In genomic region chr3:118782755-118783202, GRCh38 we compare ENCODE assay signal across 11 cellular contexts.
DNase-seq lines count a peak whose midpoint lies in the region; ATAC-seq, FAIRE-seq and TF ChIP-seq lines count a peak whose summit lies in the region.
"Had no signal": no experiment of that assay in that cellular context is flagged by ENCODE, and none has a peak within 500 bp of the region (broad histone marks: within the 10 kb centered on the region; RNA-seq: fewer than 3 reads in every experiment).

No MANE protein-coding gene starts in this region.

- H3K4me3 Mint-ChIP-seq in neural progenitor cell = no peak overlapping the region

- TF ChIP-seq CTCF in neural progenitor cell (IDR thresholded peaks at IDR 0.05) = no peak
- no peak for TF ChIP-seq CTCF in right lobe of liver (IDR thresholded peaks at IDR 0.05)
- TF ChIP-seq CTCF in pancreas (IDR thresholded peaks at IDR 0.05) = no peak

- no peak overlapping the region for H3K27ac Mint-ChIP-seq in neural progenitor cell

- H4K20me1 ChIP-seq in neural progenitor cell (ENCODE audit: low read depth) = no peaks in the 10 kb centered on the region

- no peak for TF ChIP-seq POLR2A in right lobe of liver (IDR thresholded peaks at IDR 0.05)

- no peak overlapping the region for H3K4me2 ChIP-seq in neural progenitor cell

- no peaks in the 10 kb centered on the region for H3K9me3 Mint-ChIP-seq in neural progenitor cell

- H3K4me1 ChIP-seq in neural progenitor cell (no peaks in the 10 kb centered on the region), right lobe of liver (no peaks in the 10 kb centered on the region), pancreas (no peaks in the 10 kb centered on the region)
- H3K4me1 ChIP-seq: parathyroid adenoma had no signal

- FAIRE-seq in pancreas (lab: Jason Lieb, UNC) = no peak

- H3K36me3 ChIP-seq in neural progenitor cell = no peaks in the 10 kb centered on the region
- H3K36me3 ChIP-seq in right lobe of liver = no peaks in the 10 kb centered on the region
- no peaks in the 10 kb centered on the region for H3K36me3 ChIP-seq in pancreas

- ATAC-seq in GM18870 (IDR thresholded peaks at IDR 0.05; ENCODE audit: unreplicated experiment) (peak; percentile 99), GM21825 (IDR thresholded peaks at IDR 0.05; ENCODE audit: unreplicated experiment) (peak; percentile 94), HG03469 (IDR thresholded peaks at IDR 0.05; ENCODE audit: unreplicated experiment) (peak; percentile 95), right lobe of liver (no peak), pancreas (no peak)

- no peaks in the 10 kb centered on the region for H3K36me3 Mint-ChIP-seq in neural progenitor cell

- no peaks in the 10 kb centered on the region for H3K27me3 ChIP-seq in neural progenitor cell
- no peaks in the 10 kb centered on the region for H3K27me3 ChIP-seq in right lobe of liver
- H3K27me3 ChIP-seq in pancreas = no peaks in the 10 kb centered on the region

- DNase-seq in iris pigment epithelial cell (ENCODE audit: low read depth) (peak; percentile 4), neural progenitor cell (ENCODE audit: low spot score) (no peak), NCI-H226 (no peak), right lobe of liver (no peak), pancreas (no peak)
- DNase-seq: activated CD4-positive, CD25-positive, alpha-beta regulatory T cell treated with anti-CD3 and anti-CD28 coated beads, Interleukin-2, amount 50 U/mL, for 72 hours; hippocampal formation had no signal

- no peaks in the 10 kb centered on the region for H3K27me3 Mint-ChIP-seq in neural progenitor cell (ENCODE audit: insufficient read depth, low read depth)

- H3K27ac ChIP-seq in neural progenitor cell = no peak overlapping the region
- no peak overlapping the region for H3K27ac ChIP-seq in right lobe of liver
- H3K27ac ChIP-seq in pancreas = no peak overlapping the region
- H3K27ac ChIP-seq: parathyroid adenoma had no signal

- H3K9me3 ChIP-seq in neural progenitor cell (ENCODE audit: low read depth) = no peaks in the 10 kb centered on the region
- H3K9me3 ChIP-seq in right lobe of liver = no peaks in the 10 kb centered on the region
- H3K9me3 ChIP-seq in pancreas = no peaks in the 10 kb centered on the region

- H3K9ac ChIP-seq in neural progenitor cell = no peak overlapping the region
- H3K9ac ChIP-seq: parathyroid adenoma had no signal

- peaks cover 3% of the 10 kb centered on the region for H3K4me1 Mint-ChIP-seq in neural progenitor cell

- no peak overlapping the region for H2AFZ ChIP-seq in neural progenitor cell (replicated peaks)
- H2AFZ ChIP-seq: parathyroid adenoma had no signal

- 8% methylated on average over 2 of the region's 2 CpGs for WGBS in right lobe of liver (ENCODE audit: insufficient coverage, low coverage, low lambda C conversion rate, missing lambda C conversion rate)
- WGBS in pancreas, 2 donors = 44 to 48% methylated on average over 2 of the region's 2 CpGs

- intact Hi-C loops in right lobe of liver (cut with DNase I) (no loop called here), pancreas (cut with DNase I) (no loop called here)

- no peaks in the 10 kb centered on the region for H3F3A ChIP-seq in neural progenitor cell (ENCODE audit: low read depth)

- H3K79me2 ChIP-seq in neural progenitor cell (ENCODE audit: low read depth) = no peaks in the 10 kb centered on the region
- H3K79me2 ChIP-seq: parathyroid adenoma had no signal

- H3K4me3 ChIP-seq in neural progenitor cell = no peak overlapping the region
- no peak overlapping the region for H3K4me3 ChIP-seq in right lobe of liver
- H3K4me3 ChIP-seq in pancreas = no peak overlapping the region

Comparison
In these comparisons a context has a peak if more than half of its experiments do, and no peak if none do; other contexts are left out.
1. ATAC-seq: peak in GM18870 (single experiment), GM21825 (single experiment) and HG03469 (single experiment); none in right lobe of liver (0 of 4) and pancreas (0 of 4).